16 cellular contexts compared by ENCODE assay signal in genomic region chr19:17240062-17240854, GRCh38. TPM values are rescaled to one million over a fixed set of nuclear protein-coding genes. Genes with fewer than 3 reads are reported as not detected.
A peak's percentile ranks its signal among the peaks of the same experiment; 100 is the strongest.
DNase-seq lines count a peak whose midpoint lies in the region; ATAC-seq, FAIRE-seq and TF ChIP-seq lines count a peak whose summit lies in the region.
"Had no signal": no experiment of that assay in that cellular context is flagged by ENCODE, and none has a peak within 500 bp of the region (broad histone marks: within the 10 kb centered on the region; RNA-seq: fewer than 3 reads in every experiment).

No MANE protein-coding gene starts in this region.

- intact Hi-C loops in posterior vena cava (cut with DNase I) = no loop called here

- H3K27ac ChIP-seq in RWPE1 = peak overlapping the region; percentile 89
- H3K27ac ChIP-seq: prostate gland had no signal

- ATAC-seq in left lobe of liver = peak; percentile 44
- no peak for ATAC-seq in GM21367 (IDR thresholded peaks at IDR 0.05; ENCODE audit: unreplicated experiment)
- ATAC-seq in GM18520 (IDR thresholded peaks at IDR 0.05; ENCODE audit: unreplicated experiment) = no peak
- ATAC-seq: activated CD8-positive, alpha-beta T cell treated with anti-CD3 and anti-CD28 coated beads for 36 hours; stimulated activated naive CD8-positive, alpha-beta T cell treated with anti-CD3 and anti-CD28 coated beads, Interleukin-15, amount 100 ng/mL, for 72 hours had no signal

- POLR2A ChIA-PET in RWPE1 (lab: Yijun Ruan, JAX; ENCODE audit: low non-redundant PET) = interaction anchor here (1.4 kb wide), 1 partner anchor 15 kb away, joined by 3 read pairs; no protein-coding TSS in a partner anchor

- no peak for FAIRE-seq in D721Med (lab: Jason Lieb, UNC)
- FAIRE-seq: GM19239 had no signal

- DNase-seq in D721Med (ENCODE audit: insufficient read length, low spot score) (peak; percentile 83), RWPE1 (ENCODE audit: low spot score) (no peak), left lobe of liver (ENCODE audit: low spot score) (peak; percentile 84), posterior vena cava (ENCODE audit: low spot score) (peak; percentile 75), UCSD-AML1 (lab: John Stamatoyannopoulos, UW; ENCODE audit: unreplicated experiment) (no peak), iPS-NIHi7 (ENCODE audit: extremely low spot score) (no peak)
- DNase-seq: activated CD8-positive, alpha-beta T cell treated with anti-CD3 and anti-CD28 coated beads for 36 hours; immature natural killer cell; NCI-H1694 treated with DMSO at 0.1 percent for 48 hours; NCI-H446; OCI-M1; stimulated activated naive CD8-positive, alpha-beta T cell treated with anti-CD3 and anti-CD28 coated beads, Interleukin-15, amount 100 ng/mL, for 72 hours had no signal

- TF ChIP-seq CTCF in D721Med (IDR thresholded peaks at IDR 0.05; ENCODE audit: insufficient read depth, missing control alignments) = no peak
- no peak for TF ChIP-seq CTCF in RWPE1 (conservative IDR thresholded peaks at IDR 0.05; ENCODE audit: low read depth)

- CTCF ChIA-PET in RWPE1 (lab: Yijun Ruan, JAX) = no interaction called here

RNA-seq across cellular contexts. Expression of gene NR2F6, which starts 5.5 kb away (rescaled TPM):
- 126 TPM for total RNA-seq in left lobe of liver
- total RNA-seq in posterior vena cava = 10 to 100 TPM; 21.2 to 22.8 TPM

RNA-seq across cellular contexts. Expression of gene OCEL1, which starts 14.2 kb away (rescaled TPM):
- total RNA-seq in left lobe of liver (63.0 TPM), posterior vena cava (10 to 100 TPM; 14.8 to 18.0 TPM)

RNA-seq across cellular contexts. Expression of gene USHBP1, which starts 24.3 kb away (rescaled TPM):
- total RNA-seq in left lobe of liver (1.6 TPM), posterior vena cava (1 to 10 TPM; 4.8 to 5.7 TPM)

RNA-seq across cellular contexts. Expression of gene USE1, which starts 25.1 kb away (rescaled TPM):
- 19.9 TPM for total RNA-seq in left lobe of liver
- 10 to 100 TPM; 16.4 to 17.6 TPM for total RNA-seq in posterior vena cava

RNA-seq across cellular contexts. Expression of gene BABAM1, which starts 27.0 kb away (rescaled TPM):
- total RNA-seq in left lobe of liver (41.0 TPM), posterior vena cava (10 to 100 TPM; 62.9 to 64.6 TPM)

Comparison
In these comparisons a context has a peak if more than half of its experiments do, and no peak if none do; other contexts are left out.
1. DNase-seq: peak in D721Med (single experiment), left lobe of liver (single experiment) and posterior vena cava (single experiment); none in RWPE1 (single experiment), UCSD-AML1 (single experiment) and iPS-NIHi7 (single experiment).